ENCODE assay signal across 20 cellular contexts in genomic region chr7:41777894-41778596, GRCh38.
A peak's percentile ranks its signal among the peaks of the same experiment; 100 is the strongest.
DNase-seq lines count a peak whose midpoint lies in the region; ATAC-seq and TF ChIP-seq lines count a peak whose summit lies in the region.
"Had no signal": no experiment of that assay in that cellular context is flagged by ENCODE, and none has a peak within 500 bp of the region (broad histone marks: within the 10 kb centered on the region; RNA-seq: fewer than 3 reads in every experiment).

No MANE protein-coding gene starts in this region.

- CTCF ChIA-PET in MCF 10A (lab: Yijun Ruan, JAX), result no interaction called here

- TF ChIP-seq POLR2A in breast epithelium (IDR thresholded peaks at IDR 0.05), result no peak

- H3K27me3 Mint-ChIP-seq in MCF 10A (ENCODE audit: insufficient read depth, unreplicated experiment) (no peaks in the 10 kb centered on the region), endothelial cell (ENCODE audit: unreplicated experiment) (peaks cover 2% of the 10 kb centered on the region)
- H3K27me3 Mint-ChIP-seq: activated naive CD8-positive, alpha-beta T cell treated with anti-CD3 and anti-CD28 coated beads, Interleukin-2, amount 50 U/mL, for 24 hours had no signal

- no peak overlapping the region for H3K9ac ChIP-seq in OCI-LY3 (ENCODE audit: low read length)

- H3K36me3 ChIP-seq in breast epithelium (no peaks in the 10 kb centered on the region), OCI-LY3 (replicated peaks; ENCODE audit: low read depth, low read length) (no peaks in the 10 kb centered on the region), upper lobe of right lung (no peaks in the 10 kb centered on the region)

- no TSS peak for BruUV-seq in MCF 10A (replicated peaks; lab: Mats Ljungman, UMichigan)

- no peak overlapping the region for H3K27ac ChIP-seq in breast epithelium
- H3K27ac ChIP-seq in OCI-LY3 (ENCODE audit: low read length), result no peak overlapping the region
- peak overlapping the region; percentile 39 for H3K27ac ChIP-seq in upper lobe of right lung
- H3K27ac ChIP-seq: testis had no signal

- H3K4me3 ChIP-seq in breast epithelium (no peak overlapping the region), OCI-LY3 (ENCODE audit: low read length) (no peak overlapping the region), fibroblast of villous mesenchyme (ENCODE audit: low read depth, low read length) (no peak overlapping the region), upper lobe of right lung (no peak overlapping the region)
- H3K4me3 ChIP-seq: testis had no signal

- H3K9me3 Mint-ChIP-seq in MCF 10A (ENCODE audit: unreplicated experiment), result no peaks in the 10 kb centered on the region
- H3K9me3 Mint-ChIP-seq in endothelial cell (ENCODE audit: unreplicated experiment), result no peaks in the 10 kb centered on the region

- no peaks in the 10 kb centered on the region for H4K20me1 ChIP-seq in OCI-LY3 (ENCODE audit: insufficient read depth, low read length)

- intact Hi-C loops in MCF 10A (cut with micrococcal nuclease), result no loop called here
- intact Hi-C loops in breast epithelium (cut with DNase I; ENCODE audit: low total_unique reads), result no loop called here
- intact Hi-C loops in upper lobe of right lung (cut with DNase I), result no loop called here

- POLR2A ChIA-PET in MCF 10A (lab: Yijun Ruan, JAX), result no interaction called here

- H3K4me1 Mint-ChIP-seq in MCF 10A (ENCODE audit: insufficient read depth, unreplicated experiment) (peaks cover 15% of the 10 kb centered on the region), endothelial cell (ENCODE audit: unreplicated experiment) (peaks cover 5% of the 10 kb centered on the region)

- H3K36me3 Mint-ChIP-seq in MCF 10A (ENCODE audit: insufficient read depth, unreplicated experiment) (no peaks in the 10 kb centered on the region), endothelial cell (ENCODE audit: low read depth, unreplicated experiment) (no peaks in the 10 kb centered on the region)

- H3K79me2 ChIP-seq in OCI-LY3 (ENCODE audit: low read length), result no peaks in the 10 kb centered on the region

- H3K4me1 ChIP-seq in breast epithelium, result no peaks in the 10 kb centered on the region
- H3K4me1 ChIP-seq in OCI-LY3 (ENCODE audit: low read length), result peaks cover 20% of the 10 kb centered on the region
- no peaks in the 10 kb centered on the region for H3K4me1 ChIP-seq in upper lobe of right lung
- H3K4me1 ChIP-seq: testis had no signal

- H3K27me3 ChIP-seq in breast epithelium, result no peaks in the 10 kb centered on the region
- H3K27me3 ChIP-seq in OCI-LY3 (ENCODE audit: low read depth, low read length), result no peaks in the 10 kb centered on the region
- H3K27me3 ChIP-seq in upper lobe of right lung, result no peaks in the 10 kb centered on the region
- H3K27me3 ChIP-seq: testis had no signal

- TF ChIP-seq CTCF in MCF 10A (IDR thresholded peaks at IDR 0.05; ENCODE audit: unreplicated experiment) (no peak), breast epithelium (IDR thresholded peaks at IDR 0.05) (no peak), OCI-LY3 (IDR thresholded peaks at IDR 0.05; ENCODE audit: low read depth, low read length) (no peak), fibroblast of villous mesenchyme (IDR thresholded peaks at IDR 0.05; ENCODE audit: insufficient read depth, low read depth, low read length) (no peak), upper lobe of right lung (IDR thresholded peaks at IDR 0.05) (no peak), endothelial cell (IDR thresholded peaks at IDR 0.05; ENCODE audit: unreplicated experiment) (no peak)

- ATAC-seq in upper lobe of right lung, result peak; percentile 82
- ATAC-seq: activated naive CD8-positive, alpha-beta T cell treated with anti-CD3 and anti-CD28 coated beads, Interleukin-2, amount 50 U/mL, for 24 hours had no signal

- no peak overlapping the region for H2AFZ ChIP-seq in OCI-LY3 (ENCODE audit: low read depth, low read length)

- H3K4me2 ChIP-seq in OCI-LY3 (ENCODE audit: low read length), result peak overlapping the region; percentile 25; the same call in 1 of the 2 replicates

- DNase-seq in MCF 10A (ENCODE audit: unreplicated experiment) (no peak), breast epithelium (ENCODE audit: low spot score in 2 of 2) (no peak), fibroblast of villous mesenchyme (ENCODE audit: low read depth) (peak; percentile 90), upper lobe of right lung (no peak), endothelial cell (ENCODE audit: low spot score) (no peak), NCI-H187 treated with DMSO at 0.1 percent for 48 hours (lab: John Stamatoyannopoulos, UW) (no peak)
- no peak for DNase-seq in stimulated activated CD4-positive, alpha-beta T cell treated with anti-CD3 and anti-CD28 coated beads, Interleukin-1b, Interleukin-23, amount 100 ng/mL, for 48 hours
- DNase-seq: 8988T; activated naive CD8-positive, alpha-beta T cell treated with anti-CD3 and anti-CD28 coated beads, Interleukin-2, amount 50 U/mL, for 24 hours; DMS79; effector CD4-positive, alpha-beta T cell; left cardiac atrium; MM.1S; NCI-H2081; NCI-H526 treated with DMSO at 0.1 percent for 48 hours; stimulated activated CD4-positive, alpha-beta T cell treated with anti-CD3 and anti-CD28 coated beads, Interleukin-4, amount 100 ng/mL, for 24 hours; stimulated activated CD8-positive, alpha-beta memory T cell treated with anti-CD3 and anti-CD28 coated beads, Interleukin-4, amount 100 ng/mL, for 48 hours; T-helper 1 cell; testis had no signal

- H3K4me3 Mint-ChIP-seq in MCF 10A (ENCODE audit: unreplicated experiment) (no peak overlapping the region), endothelial cell (ENCODE audit: unreplicated experiment) (no peak overlapping the region)
- H3K4me3 Mint-ChIP-seq: activated naive CD8-positive, alpha-beta T cell treated with anti-CD3 and anti-CD28 coated beads, Interleukin-2, amount 50 U/mL, for 24 hours had no signal

- H3K27ac Mint-ChIP-seq in MCF 10A (ENCODE audit: low read depth, unreplicated experiment) (peak overlapping the region; percentile 24), endothelial cell (ENCODE audit: unreplicated experiment) (no peak overlapping the region)
- H3K27ac Mint-ChIP-seq: activated naive CD8-positive, alpha-beta T cell treated with anti-CD3 and anti-CD28 coated beads, Interleukin-2, amount 50 U/mL, for 24 hours had no signal

- H3K9me3 ChIP-seq in breast epithelium, result no peaks in the 10 kb centered on the region
- no peaks in the 10 kb centered on the region for H3K9me3 ChIP-seq in OCI-LY3 (ENCODE audit: insufficient read depth, low read length)
- no peaks in the 10 kb centered on the region for H3K9me3 ChIP-seq in upper lobe of right lung
- H3K9me3 ChIP-seq: testis had no signal
